In genomic region chr15:59307164-59307535, GRCh38 we compare ENCODE assay signal across 19 cellular contexts.
DNase-seq lines count a peak whose midpoint lies in the region; ATAC-seq and TF ChIP-seq lines count a peak whose summit lies in the region.
"Had no signal": no experiment of that assay in that cellular context is flagged by ENCODE, and none has a peak within 500 bp of the region (broad histone marks: within the 10 kb centered on the region; RNA-seq: fewer than 3 reads in every experiment).

No MANE protein-coding gene starts in this region.

- H3K4me3 ChIP-seq in neuronal stem cell (ENCODE audit: low read length in 2 of 2) (no peak overlapping the region), tibial artery (no peak overlapping the region)
- H3K4me3 ChIP-seq: colonic mucosa, thyroid gland had no signal

- no peak overlapping the region for H3K4me2 ChIP-seq in neuronal stem cell (ENCODE audit: insufficient read depth, low read length, poor library complexity, severe bottlenecking)

- H3K9me3 Mint-ChIP-seq in activated CD4-positive, alpha-beta T cell treated with anti-CD3 and anti-CD28 coated beads for 36 hours (ENCODE audit: low read depth), result no peaks in the 10 kb centered on the region
- H3K9me3 Mint-ChIP-seq: activated CD4-positive, alpha-beta memory T cell treated with anti-CD3 and anti-CD28 coated beads, Interleukin-2, amount 10 ng/mL, durations not matched to agents 7 days and 5 days; activated naive CD4-positive, alpha-beta T cell treated with anti-CD3 and anti-CD28 coated beads, Interleukin-2, amount 10 ng/mL, durations not matched to agents 7 days and 5 days had no signal

- intact Hi-C loops in tibial artery (cut with DNase I; ENCODE audit: low total_unique reads), result no loop called here
- intact Hi-C loops in activated CD4-positive, alpha-beta T cell treated with anti-CD3 and anti-CD28 coated beads for 36 hours (cut with DNase I, micrococcal nuclease), result no loop called here

- H2BK15ac ChIP-seq in neuronal stem cell (ENCODE audit: low read length), result no peak overlapping the region

- no peak overlapping the region for H2AFZ ChIP-seq in neuronal stem cell (ENCODE audit: low read length)

- no peak for ATAC-seq in HG02588 (IDR thresholded peaks at IDR 0.05; ENCODE audit: unreplicated experiment)
- no peak for ATAC-seq in activated CD4-positive, alpha-beta T cell treated with anti-CD3 and anti-CD28 coated beads for 36 hours
- ATAC-seq: left cardiac atrium had no signal

- no peak overlapping the region for H2AK5ac ChIP-seq in neuronal stem cell (ENCODE audit: low read depth, low read length)

- H2BK12ac ChIP-seq in neuronal stem cell (ENCODE audit: low read length), result no peak overlapping the region

- H2BK120ac ChIP-seq in neuronal stem cell (ENCODE audit: low read depth, low read length), result no peak overlapping the region

- H3K27me3 ChIP-seq in neuronal stem cell (ENCODE audit: control insufficient read depth in 3 of 3, insufficient read depth in 3 of 3, low read depth in 1 of 3, low read length in 3 of 3), result no peaks in the 10 kb centered on the region
- no peaks in the 10 kb centered on the region for H3K27me3 ChIP-seq in tibial artery
- H3K27me3 ChIP-seq: colonic mucosa, thyroid gland had no signal

- H2BK5ac ChIP-seq in neuronal stem cell (ENCODE audit: low read length), result no peak overlapping the region

- H3K79me1 ChIP-seq in neuronal stem cell (ENCODE audit: low read depth, low read length), result no peaks in the 10 kb centered on the region

- H3K23ac ChIP-seq in neuronal stem cell (ENCODE audit: low read depth, low read length, poor library complexity), result no peak overlapping the region

- peaks cover 0 to 3% of the 10 kb centered on the region in 2 donors for H3K4me1 ChIP-seq in neuronal stem cell (ENCODE audit: control insufficient read depth in 2 of 2, insufficient read depth in 1 of 2, low read depth in 1 of 2, low read length in 2 of 2)
- peaks cover 0 to 93% (median 26%) of the 10 kb centered on the region in 4 donors for H3K4me1 ChIP-seq in tibial artery
- H3K4me1 ChIP-seq: BE2C, colonic mucosa had no signal

- CTCF ChIA-PET in RWPE1 (lab: Yijun Ruan, JAX), result no interaction called here
- CTCF ChIA-PET in activated CD4-positive, alpha-beta T cell treated with anti-CD3 and anti-CD28 coated beads for 36 hours (lab: Charles Lee), result no interaction called here

- POLR2A ChIA-PET in RWPE1 (lab: Yijun Ruan, JAX; ENCODE audit: low non-redundant PET), result interaction anchor here (0.6 kb wide), 1 partner anchor 15 kb away, joined by 9 read pairs; no protein-coding TSS in a partner anchor
- POLR2A ChIA-PET in activated CD4-positive, alpha-beta T cell treated with anti-CD3 and anti-CD28 coated beads for 36 hours (lab: Charles Lee), result no interaction called here

- H3K36me3 Mint-ChIP-seq in activated CD4-positive, alpha-beta T cell treated with anti-CD3 and anti-CD28 coated beads for 36 hours (ENCODE audit: low read depth), result no peaks in the 10 kb centered on the region

- no peak for TF ChIP-seq CTCF in RWPE1 (conservative IDR thresholded peaks at IDR 0.05; ENCODE audit: low read depth)
- no peak for TF ChIP-seq CTCF in tibial artery (IDR thresholded peaks at IDR 0.05)

- no peaks in the 10 kb centered on the region for H3K27me3 Mint-ChIP-seq in activated CD4-positive, alpha-beta T cell treated with anti-CD3 and anti-CD28 coated beads for 36 hours

- peak overlapping the region; percentile 11 for H3K18ac ChIP-seq in neuronal stem cell (ENCODE audit: low read length)

- H3K27ac Mint-ChIP-seq in activated CD4-positive, alpha-beta T cell treated with anti-CD3 and anti-CD28 coated beads for 36 hours, result no peak overlapping the region
- H3K27ac Mint-ChIP-seq: activated CD4-positive, alpha-beta memory T cell treated with anti-CD3 and anti-CD28 coated beads, Interleukin-2, amount 10 ng/mL, durations not matched to agents 7 days and 5 days; activated naive CD4-positive, alpha-beta T cell treated with anti-CD3 and anti-CD28 coated beads, Interleukin-2, amount 10 ng/mL, durations not matched to agents 7 days and 5 days had no signal

- no peak overlapping the region for H3K4ac ChIP-seq in neuronal stem cell (ENCODE audit: low read length)

- H3K14ac ChIP-seq in neuronal stem cell (ENCODE audit: low read length), result no peak overlapping the region

- H3K27ac ChIP-seq in RWPE1 (peak overlapping the region; percentile 83), epithelial cell of prostate (peak overlapping the region; percentile 87), neuronal stem cell (replicated peaks; ENCODE audit: low read length) (no peak overlapping the region), tibial artery (peak overlapping the region; percentile 8 to 51)
- H3K27ac ChIP-seq: colonic mucosa, thyroid gland, VCaP had no signal

- H4K8ac ChIP-seq in neuronal stem cell (ENCODE audit: low read depth, low read length), result no peak overlapping the region

- no peak overlapping the region for H3K9ac ChIP-seq in neuronal stem cell (ENCODE audit: low read depth, low read length, poor library complexity)

- H3K36me3 ChIP-seq in neuronal stem cell (replicated peaks in 1 of 2; ENCODE audit: control insufficient read depth in 2 of 2, insufficient read depth in 2 of 2, low read length in 2 of 2) (no peaks in the 10 kb centered on the region), tibial artery (no peaks in the 10 kb centered on the region)
- H3K36me3 ChIP-seq: BE2C, colonic mucosa, thyroid gland had no signal

- WGBS in neuronal stem cell (ENCODE audit: extremely low coverage in 2 of 2, insufficient read length in 2 of 2, insufficient replicate concordance in 1 of 2), 2 donors, result no CpG with 5 or more reads among the region's 6 CpGs

- H3K4me3 Mint-ChIP-seq in activated CD4-positive, alpha-beta T cell treated with anti-CD3 and anti-CD28 coated beads for 36 hours, result no peak overlapping the region
- H3K4me3 Mint-ChIP-seq: activated CD4-positive, alpha-beta memory T cell treated with anti-CD3 and anti-CD28 coated beads, Interleukin-2, amount 10 ng/mL, durations not matched to agents 7 days and 5 days; activated naive CD4-positive, alpha-beta T cell treated with anti-CD3 and anti-CD28 coated beads, Interleukin-2, amount 10 ng/mL, durations not matched to agents 7 days and 5 days had no signal

- H3K9me3 ChIP-seq in neuronal stem cell (replicated peaks in 1 of 2; ENCODE audit: control insufficient read depth in 2 of 2, insufficient read depth in 1 of 2, low read depth in 1 of 2, low read length in 2 of 2) (peaks cover 0 to 2% of the 10 kb centered on the region in 2 donors), tibial artery (no peaks in the 10 kb centered on the region)
- H3K9me3 ChIP-seq: BE2C, colonic mucosa, thyroid gland had no signal

- H3K4me1 Mint-ChIP-seq in activated CD4-positive, alpha-beta T cell treated with anti-CD3 and anti-CD28 coated beads for 36 hours, result peaks cover 2% of the 10 kb centered on the region

- no peak for DNase-seq in RWPE1 (ENCODE audit: low spot score)
- no peak for DNase-seq in epithelial cell of prostate (ENCODE audit: low read depth, low spot score)
- no peak for DNase-seq in neuronal stem cell (ENCODE audit: low spot score)
- DNase-seq in tibial artery, result no peak
- DNase-seq in NCI-H1092 treated with DMSO at 0.1 percent for 48 hours (lab: John Stamatoyannopoulos, UW), result no peak
- DNase-seq in activated CD4-positive, alpha-beta T cell treated with anti-CD3 and anti-CD28 coated beads for 36 hours, result no peak
- DNase-seq: activated CD4-positive, alpha-beta memory T cell treated with anti-CD3 and anti-CD28 coated beads, Interleukin-2, amount 10 ng/mL, durations not matched to agents 7 days and 5 days; activated naive CD4-positive, alpha-beta T cell treated with anti-CD3 and anti-CD28 coated beads, Interleukin-2, amount 10 ng/mL, durations not matched to agents 7 days and 5 days; BE2C; colonic mucosa; COR-L47; left cardiac atrium; NCI-H1048; NCI-H2081; NCI-H510A; SHP77; thyroid gland had no signal

- no peak overlapping the region for H4K91ac ChIP-seq in neuronal stem cell (ENCODE audit: low read depth, low read length, poor library complexity)
